1 cellular context compared by ENCODE assay signal in the genomic region with DNA sequence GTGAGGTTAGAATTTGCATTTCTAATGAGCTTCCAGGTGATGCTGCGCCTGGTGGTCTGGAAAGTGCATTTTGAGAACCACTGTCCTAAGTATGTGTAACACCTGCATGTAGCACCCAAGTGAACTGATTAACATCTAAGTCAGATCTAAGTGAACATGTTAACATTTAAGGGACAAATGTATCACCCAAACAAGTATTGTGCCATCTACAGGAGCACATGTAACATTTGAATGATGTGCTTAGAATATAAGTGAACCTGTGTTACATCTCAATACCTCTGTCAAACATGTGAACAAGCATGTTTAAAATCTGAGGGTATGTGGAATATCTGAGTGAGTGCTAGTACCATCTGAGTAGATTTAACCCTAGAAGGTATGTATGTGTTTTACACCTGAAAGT.
TF ChIP-seq lines count a peak whose summit lies in the region.

No MANE protein-coding gene starts in this region.

TF ChIP-seq in GM23338, 12 proteins besides CTCF, POLR2A, EP300 and RAD21 (continued from another document):
- TF ChIP-seq, protein P1, sequence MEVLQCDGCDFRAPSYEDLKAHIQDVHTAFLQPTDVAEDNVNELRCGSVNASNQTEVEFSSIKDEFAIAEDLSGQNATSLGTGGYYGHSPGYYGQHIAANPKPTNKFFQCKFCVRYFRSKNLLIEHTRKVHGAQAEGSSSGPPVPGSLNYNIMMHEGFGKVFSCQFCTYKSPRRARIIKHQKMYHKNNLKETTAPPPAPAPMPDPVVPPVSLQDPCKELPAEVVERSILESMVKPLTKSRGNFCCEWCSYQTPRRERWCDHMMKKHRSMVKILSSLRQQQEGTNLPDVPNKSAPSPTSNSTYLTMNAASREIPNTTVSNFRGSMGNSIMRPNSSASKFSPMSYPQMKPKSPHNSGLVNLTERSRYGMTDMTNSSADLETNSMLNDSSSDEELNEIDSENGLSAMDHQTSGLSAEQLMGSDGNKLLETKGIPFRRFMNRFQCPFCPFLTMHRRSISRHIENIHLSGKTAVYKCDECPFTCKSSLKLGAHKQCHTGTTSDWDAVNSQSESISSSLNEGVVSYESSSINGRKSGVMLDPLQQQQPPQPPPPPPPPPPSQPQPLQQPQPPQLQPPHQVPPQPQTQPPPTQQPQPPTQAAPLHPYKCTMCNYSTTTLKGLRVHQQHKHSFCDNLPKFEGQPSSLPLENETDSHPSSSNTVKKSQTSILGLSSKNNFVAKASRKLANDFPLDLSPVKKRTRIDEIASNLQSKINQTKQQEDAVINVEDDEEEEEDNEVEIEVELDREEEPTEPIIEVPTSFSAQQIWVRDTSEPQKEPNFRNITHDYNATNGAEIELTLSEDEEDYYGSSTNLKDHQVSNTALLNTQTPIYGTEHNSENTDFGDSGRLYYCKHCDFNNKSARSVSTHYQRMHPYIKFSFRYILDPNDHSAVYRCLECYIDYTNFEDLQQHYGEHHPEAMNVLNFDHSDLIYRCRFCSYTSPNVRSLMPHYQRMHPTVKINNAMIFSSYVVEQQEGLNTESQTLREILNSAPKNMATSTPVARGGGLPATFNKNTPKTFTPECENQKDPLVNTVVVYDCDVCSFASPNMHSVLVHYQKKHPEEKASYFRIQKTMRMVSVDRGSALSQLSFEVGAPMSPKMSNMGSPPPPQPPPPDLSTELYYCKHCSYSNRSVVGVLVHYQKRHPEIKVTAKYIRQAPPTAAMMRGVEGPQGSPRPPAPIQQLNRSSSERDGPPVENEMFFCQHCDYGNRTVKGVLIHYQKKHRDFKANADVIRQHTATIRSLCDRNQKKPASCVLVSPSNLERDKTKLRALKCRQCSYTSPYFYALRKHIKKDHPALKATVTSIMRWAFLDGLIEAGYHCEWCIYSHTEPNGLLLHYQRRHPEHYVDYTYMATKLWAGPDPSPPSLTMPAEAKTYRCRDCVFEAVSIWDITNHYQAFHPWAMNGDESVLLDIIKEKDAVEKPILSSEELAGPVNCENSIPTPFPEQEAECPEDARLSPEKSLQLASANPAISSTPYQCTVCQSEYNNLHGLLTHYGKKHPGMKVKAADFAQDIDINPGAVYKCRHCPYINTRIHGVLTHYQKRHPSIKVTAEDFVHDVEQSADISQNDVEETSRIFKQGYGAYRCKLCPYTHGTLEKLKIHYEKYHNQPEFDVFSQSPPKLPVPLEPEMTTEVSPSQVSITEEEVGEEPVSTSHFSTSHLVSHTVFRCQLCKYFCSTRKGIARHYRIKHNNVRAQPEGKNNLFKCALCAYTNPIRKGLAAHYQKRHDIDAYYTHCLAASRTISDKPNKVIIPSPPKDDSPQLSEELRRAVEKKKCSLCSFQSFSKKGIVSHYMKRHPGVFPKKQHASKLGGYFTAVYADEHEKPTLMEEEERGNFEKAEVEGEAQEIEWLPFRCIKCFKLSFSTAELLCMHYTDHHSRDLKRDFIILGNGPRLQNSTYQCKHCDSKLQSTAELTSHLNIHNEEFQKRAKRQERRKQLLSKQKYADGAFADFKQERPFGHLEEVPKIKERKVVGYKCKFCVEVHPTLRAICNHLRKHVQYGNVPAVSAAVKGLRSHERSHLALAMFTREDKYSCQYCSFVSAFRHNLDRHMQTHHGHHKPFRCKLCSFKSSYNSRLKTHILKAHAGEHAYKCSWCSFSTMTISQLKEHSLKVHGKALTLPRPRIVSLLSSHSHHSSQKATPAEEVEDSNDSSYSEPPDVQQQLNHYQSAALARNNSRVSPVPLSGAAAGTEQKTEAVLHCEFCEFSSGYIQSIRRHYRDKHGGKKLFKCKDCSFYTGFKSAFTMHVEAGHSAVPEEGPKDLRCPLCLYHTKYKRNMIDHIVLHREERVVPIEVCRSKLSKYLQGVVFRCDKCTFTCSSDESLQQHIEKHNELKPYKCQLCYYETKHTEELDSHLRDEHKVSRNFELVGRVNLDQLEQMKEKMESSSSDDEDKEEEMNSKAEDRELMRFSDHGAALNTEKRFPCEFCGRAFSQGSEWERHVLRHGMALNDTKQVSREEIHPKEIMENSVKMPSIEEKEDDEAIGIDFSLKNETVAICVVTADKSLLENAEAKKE (CRISPR knock-in tag; IDR thresholded peaks at IDR 0.05), result no peak
TF ChIP-seq in GM23338: peak in this region for 0.
